In genomic region chr7:116271161-116271979, GRCh38 we compare ENCODE assay signal across 10 cellular contexts.
A peak's percentile ranks its signal among the peaks of the same experiment; 100 is the strongest.
DNase-seq lines count a peak whose midpoint lies in the region; ATAC-seq and TF ChIP-seq lines count a peak whose summit lies in the region.
"Had no signal": no experiment of that assay in that cellular context is flagged by ENCODE, and none has a peak within 500 bp of the region (broad histone marks: within the 10 kb centered on the region; RNA-seq: fewer than 3 reads in every experiment).

No MANE protein-coding gene starts in this region.

- no peaks in the 10 kb centered on the region for H4K20me1 ChIP-seq in Karpas-422 (ENCODE audit: insufficient read depth, low read depth, low read length)

- no peak overlapping the region for H3K4me2 ChIP-seq in Karpas-422 (ENCODE audit: low read depth, low read length, poor library complexity, severe bottlenecking)

- H3K27ac ChIP-seq in stomach smooth muscle (ENCODE audit: low read length) (peak overlapping the region; percentile 69), Karpas-422 (ENCODE audit: low read length) (no peak overlapping the region)

- H3K4me1 ChIP-seq in stomach smooth muscle (ENCODE audit: control insufficient read depth, insufficient read depth, low read length): peaks cover 25% of the 10 kb centered on the region
- H3K4me1 ChIP-seq in Karpas-422 (ENCODE audit: low read length): no peaks in the 10 kb centered on the region

- H2AFZ ChIP-seq in Karpas-422 (ENCODE audit: low read length): no peak overlapping the region

- H3K9me2 ChIP-seq in Karpas-422 (replicated peaks; ENCODE audit: insufficient read depth, low read length): no peaks in the 10 kb centered on the region

- H3K79me2 ChIP-seq in Karpas-422 (ENCODE audit: low read length): no peaks in the 10 kb centered on the region

- H3K9me3 Mint-ChIP-seq in brain: peaks cover 0 to 13% (median 0%) of the 10 kb centered on the region in 5 experiments
- H3K9me3 Mint-ChIP-seq: activated naive CD4-positive, alpha-beta T cell treated with anti-CD3 and anti-CD28 coated beads, Interleukin-2, amount 50 U/mL, for 72 hours had no signal

- peak overlapping the region; percentile 23 to 54 for H3K4me3 ChIP-seq in stomach smooth muscle (ENCODE audit: low read length in 2 of 2)
- H3K4me3 ChIP-seq in Karpas-422 (ENCODE audit: low read length): no peak overlapping the region

- ATAC-seq in T-helper 17 cell (no peak), GM21390 (IDR thresholded peaks at IDR 0.05; ENCODE audit: unreplicated experiment) (no peak)

- H3K36me3 ChIP-seq in stomach smooth muscle (ENCODE audit: control insufficient read depth in 2 of 2, insufficient read depth in 2 of 2, low read length in 2 of 2) (no peaks in the 10 kb centered on the region), Karpas-422 (ENCODE audit: insufficient read depth, low read length) (no peaks in the 10 kb centered on the region)

- H3K9me3 ChIP-seq in stomach smooth muscle (ENCODE audit: control insufficient read depth in 2 of 2, low read length in 2 of 2) (no peaks in the 10 kb centered on the region), Karpas-422 (ENCODE audit: low read length) (no peaks in the 10 kb centered on the region), T-helper 17 cell (ENCODE audit: control insufficient read depth, low read length, poor library complexity, severe bottlenecking) (no peaks in the 10 kb centered on the region)

- H3K4me1 Mint-ChIP-seq in brain (peaks cover 13% of the 10 kb centered on the region), T-helper 17 cell (peaks cover 2% of the 10 kb centered on the region)

- H3K27me3 ChIP-seq in stomach smooth muscle (ENCODE audit: control insufficient read depth in 1 of 2, insufficient read depth in 2 of 2, low read length in 2 of 2) (no peaks in the 10 kb centered on the region), Karpas-422 (ENCODE audit: low read length) (no peaks in the 10 kb centered on the region)

- DNase-seq in HCEC 1CT (peak; percentile 74), iris pigment epithelial cell (ENCODE audit: low read depth) (peak; percentile 68), Karpas-422 (no peak), NCI-H1105 treated with DMSO at 0.1 percent for 48 hours (lab: John Stamatoyannopoulos, UW) (no peak), T-helper 17 cell (no peak)
- DNase-seq: NCI-H69 had no signal

- H3K9ac ChIP-seq in stomach smooth muscle (ENCODE audit: low read length in 2 of 2) (peak overlapping the region; percentile 6 to 40), Karpas-422 (ENCODE audit: low read length) (no peak overlapping the region)

- H3K27me3 Mint-ChIP-seq in brain (peaks cover 6% of the 10 kb centered on the region), T-helper 17 cell (peaks cover 34% of the 10 kb centered on the region)

- H3K36me3 Mint-ChIP-seq in brain (no peaks in the 10 kb centered on the region), T-helper 17 cell (ENCODE audit: low read depth) (no peaks in the 10 kb centered on the region)
- H3K36me3 Mint-ChIP-seq: activated naive CD4-positive, alpha-beta T cell treated with anti-CD3 and anti-CD28 coated beads, Interleukin-2, amount 50 U/mL, for 72 hours had no signal

- H3K27ac Mint-ChIP-seq in brain (peak overlapping the region in 2 of 5 experiments; percentile 75 to 87), T-helper 17 cell (no peak overlapping the region)
- H3K27ac Mint-ChIP-seq: activated naive CD4-positive, alpha-beta T cell treated with anti-CD3 and anti-CD28 coated beads, Interleukin-2, amount 50 U/mL, for 72 hours had no signal

- TF ChIP-seq CTCF in brain (conservative IDR thresholded peaks at IDR 0.05): no peak

- peak overlapping the region in 3 of 5 experiments; percentile 9 to 34 (median 11) for H3K4me3 Mint-ChIP-seq in brain
- no peak overlapping the region for H3K4me3 Mint-ChIP-seq in T-helper 17 cell

Comparison
In these comparisons a context has a peak if more than half of its experiments do, and no peak if none do; other contexts are left out.
1. DNase-seq: peak in HCEC 1CT (single experiment) and iris pigment epithelial cell (single experiment); none in Karpas-422 (single experiment), NCI-H1105 treated with DMSO at 0.1 percent for 48 hours (single experiment) and T-helper 17 cell (0 of 3).